ENCODE assay signal across 17 cellular contexts in the genomic region with DNA sequence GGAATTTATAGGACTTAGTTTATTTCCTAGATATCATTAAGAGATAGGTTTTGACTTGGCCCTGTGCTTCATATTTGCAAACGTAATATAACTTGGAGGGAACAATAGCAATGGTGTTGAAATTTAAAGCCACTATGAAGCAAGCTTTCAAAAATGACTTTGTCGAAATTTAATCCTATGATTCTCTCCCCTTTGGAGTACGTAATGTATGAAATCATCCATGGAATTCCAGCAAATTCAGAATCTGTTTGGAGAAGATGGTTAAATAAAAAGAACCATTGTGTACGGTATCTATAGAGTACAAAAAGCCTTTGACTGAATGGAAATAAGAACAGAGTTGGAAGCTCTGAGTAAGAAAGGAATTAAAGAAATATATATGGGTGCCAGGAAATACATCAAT.
DNase-seq lines count a peak whose midpoint lies in the region; ATAC-seq and TF ChIP-seq lines count a peak whose summit lies in the region.
"Had no signal": no experiment of that assay in that cellular context is flagged by ENCODE, and none has a peak within 500 bp of the region (broad histone marks: within the 10 kb centered on the region; RNA-seq: fewer than 3 reads in every experiment).

No MANE protein-coding gene starts in this region.

- TF ChIP-seq CTCF in sigmoid colon (IDR thresholded peaks at IDR 0.05) = no peak

- CTCF ChIA-PET in activated naive CD4-positive, alpha-beta T cell treated with anti-CD3 and anti-CD28 coated beads for 36 hours (lab: Charles Lee) = no interaction called here

- H3K4me3 Mint-ChIP-seq in activated naive CD4-positive, alpha-beta T cell treated with anti-CD3 and anti-CD28 coated beads, Interleukin-2, amount 50 U/mL, for 24 hours = no peak overlapping the region
- H3K4me3 Mint-ChIP-seq in activated naive CD4-positive, alpha-beta T cell treated with anti-CD3 and anti-CD28 coated beads for 36 hours = no peak overlapping the region
- H3K4me3 Mint-ChIP-seq in activated naive CD8-positive, alpha-beta T cell treated with anti-CD3 and anti-CD28 coated beads for 36 hours = no peak overlapping the region

- H3K9me3 ChIP-seq in sigmoid colon = no peaks in the 10 kb centered on the region

- peaks cover 53% of the 10 kb centered on the region for H3K4me1 Mint-ChIP-seq in activated naive CD4-positive, alpha-beta T cell treated with anti-CD3 and anti-CD28 coated beads, Interleukin-2, amount 50 U/mL, for 24 hours
- peaks cover 35% of the 10 kb centered on the region for H3K4me1 Mint-ChIP-seq in activated naive CD4-positive, alpha-beta T cell treated with anti-CD3 and anti-CD28 coated beads for 36 hours (ENCODE audit: low read depth)
- H3K4me1 Mint-ChIP-seq in activated naive CD8-positive, alpha-beta T cell treated with anti-CD3 and anti-CD28 coated beads for 36 hours = peaks cover 33% of the 10 kb centered on the region

- no peaks in the 10 kb centered on the region for H3K27me3 Mint-ChIP-seq in activated naive CD4-positive, alpha-beta T cell treated with anti-CD3 and anti-CD28 coated beads, Interleukin-2, amount 50 U/mL, for 24 hours
- H3K27me3 Mint-ChIP-seq in activated naive CD4-positive, alpha-beta T cell treated with anti-CD3 and anti-CD28 coated beads for 36 hours (ENCODE audit: low read depth) = no peaks in the 10 kb centered on the region
- H3K27me3 Mint-ChIP-seq in activated naive CD8-positive, alpha-beta T cell treated with anti-CD3 and anti-CD28 coated beads for 36 hours = no peaks in the 10 kb centered on the region

- no peaks in the 10 kb centered on the region for H3K4me1 ChIP-seq in sigmoid colon

- ATAC-seq in GM21576 (IDR thresholded peaks at IDR 0.05; ENCODE audit: unreplicated experiment) = no peak
- ATAC-seq: PC-3 had no signal

- no peaks in the 10 kb centered on the region for H3K27me3 ChIP-seq in sigmoid colon

- DNase-seq in activated naive CD4-positive, alpha-beta T cell treated with anti-CD3 and anti-CD28 coated beads for 36 hours = no peak
- DNase-seq in activated naive CD8-positive, alpha-beta T cell treated with anti-CD3 and anti-CD28 coated beads for 36 hours = no peak
- DNase-seq in globus pallidus (ENCODE audit: low spot score) = peak; percentile 51
- peak; percentile 61 for DNase-seq in superior temporal gyrus (ENCODE audit: extremely low spot score)
- DNase-seq in hypothalamus (lab: John Stamatoyannopoulos, UW) = no peak
- DNase-seq in sigmoid colon = no peak
- DNase-seq: C1 segment of cervical spinal cord, DMS53, KG1, MM.1S, NCI-H1105 treated with DMSO at 0.1 percent for 48 hours, NCI-H2029 treated with DMSO at 0.1 percent for 48 hours, NCI-H2227 treated with DMSO at 0.1 percent for 48 hours, NCI-H526, PC-3 had no signal

- H3K36me3 Mint-ChIP-seq in activated naive CD4-positive, alpha-beta T cell treated with anti-CD3 and anti-CD28 coated beads, Interleukin-2, amount 50 U/mL, for 24 hours = peaks cover 29% of the 10 kb centered on the region
- peaks cover 19% of the 10 kb centered on the region for H3K36me3 Mint-ChIP-seq in activated naive CD4-positive, alpha-beta T cell treated with anti-CD3 and anti-CD28 coated beads for 36 hours (ENCODE audit: low read depth)
- peaks cover 37% of the 10 kb centered on the region for H3K36me3 Mint-ChIP-seq in activated naive CD8-positive, alpha-beta T cell treated with anti-CD3 and anti-CD28 coated beads for 36 hours

- no peak overlapping the region for H3K4me3 ChIP-seq in sigmoid colon

- H3K9me3 Mint-ChIP-seq in activated naive CD4-positive, alpha-beta T cell treated with anti-CD3 and anti-CD28 coated beads, Interleukin-2, amount 50 U/mL, for 24 hours = no peaks in the 10 kb centered on the region
- H3K9me3 Mint-ChIP-seq in activated naive CD4-positive, alpha-beta T cell treated with anti-CD3 and anti-CD28 coated beads for 36 hours = no peaks in the 10 kb centered on the region
- no peaks in the 10 kb centered on the region for H3K9me3 Mint-ChIP-seq in activated naive CD8-positive, alpha-beta T cell treated with anti-CD3 and anti-CD28 coated beads for 36 hours

- intact Hi-C loops in activated naive CD4-positive, alpha-beta T cell treated with anti-CD3 and anti-CD28 coated beads for 36 hours (cut with micrococcal nuclease) = no loop called here
- intact Hi-C loops in sigmoid colon (cut with DNase I) = no loop called here

- no peak for TF ChIP-seq EP300 in sigmoid colon (IDR thresholded peaks at IDR 0.05)

- H3K36me3 ChIP-seq in sigmoid colon = no peaks in the 10 kb centered on the region

- TF ChIP-seq POLR2A in sigmoid colon (IDR thresholded peaks at IDR 0.05) = no peak

- no peak overlapping the region for H3K27ac ChIP-seq in sigmoid colon

- peak overlapping the region; percentile 25 for H3K27ac Mint-ChIP-seq in activated naive CD4-positive, alpha-beta T cell treated with anti-CD3 and anti-CD28 coated beads, Interleukin-2, amount 50 U/mL, for 24 hours
- H3K27ac Mint-ChIP-seq in activated naive CD4-positive, alpha-beta T cell treated with anti-CD3 and anti-CD28 coated beads for 36 hours = no peak overlapping the region
- H3K27ac Mint-ChIP-seq in activated naive CD8-positive, alpha-beta T cell treated with anti-CD3 and anti-CD28 coated beads for 36 hours = peak overlapping the region; percentile 55

- 82 to 86% methylated on average over 4 of the region's 4 CpGs for WGBS in sigmoid colon, 2 donors

Comparison
In these comparisons a context has a peak if more than half of its experiments do, and no peak if none do; other contexts are left out.
1. DNase-seq: peak in globus pallidus (single experiment) and superior temporal gyrus (single experiment); none in activated naive CD4-positive, alpha-beta T cell treated with anti-CD3 and anti-CD28 coated beads for 36 hours (single experiment), activated naive CD8-positive, alpha-beta T cell treated with anti-CD3 and anti-CD28 coated beads for 36 hours (single experiment), hypothalamus (0 of 51) and sigmoid colon (single experiment).